In genomic region chr4:121823505-121824170, GRCh38 we compare ENCODE assay signal across 8 cellular contexts. TPM values are rescaled to one million over a fixed set of nuclear protein-coding genes. Genes with fewer than 3 reads are reported as not detected.
A peak's percentile ranks its signal among the peaks of the same experiment; 100 is the strongest.
DNase-seq lines count a peak whose midpoint lies in the region; ATAC-seq and TF ChIP-seq lines count a peak whose summit lies in the region.

CCNA2 (minus strand) TSS chr4:121823883; CDS start chr4:121823628, 255 bp downstream.

- TF ChIP-seq POLR2A in GM19193 (IDR thresholded peaks at IDR 0.05; ENCODE audit: extremely low read depth, insufficient read depth, insufficient read length) = peak; percentile 92

- ATAC-seq in HG03439 (IDR thresholded peaks at IDR 0.05; ENCODE audit: unreplicated experiment) = peak; percentile 95

- peak within 1 kb of the TSS; percentile 79 for H3K4me3 ChIP-seq in choroid plexus epithelial cell (ENCODE audit: low read depth, low read length)
- H3K4me3 ChIP-seq in kidney epithelial cell (ENCODE audit: low read depth, low read length) = peak within 1 kb of the TSS; percentile 77

- peaks cover 2% of the 10 kb centered on the region for H3K36me3 ChIP-seq in kidney epithelial cell (ENCODE audit: control insufficient read depth, insufficient read depth, low read length)

- no peaks in the 10 kb centered on the region for H3K27me3 ChIP-seq in kidney epithelial cell (ENCODE audit: control insufficient read depth, insufficient read depth, low read length)

- peak; percentile 92 to 95 for DNase-seq in AML-193 (lab: John Stamatoyannopoulos, UW)
- DNase-seq in NCI-H510A treated with DMSO at 0.1 percent for 48 hours (lab: John Stamatoyannopoulos, UW) = peak; percentile 79
- DNase-seq in activated CD4-positive, alpha-beta T cell treated with anti-CD3 and anti-CD28 coated beads for 24 hours (ENCODE audit: low read depth in 2 of 2) = peak; percentile 95
- DNase-seq in choroid plexus epithelial cell (ENCODE audit: low read depth) = peak; percentile 98
- peak; percentile 77 for DNase-seq in kidney epithelial cell (ENCODE audit: low read depth)
- peak; percentile 94 to 95 for DNase-seq in stimulated activated CD4-positive, alpha-beta T cell treated with anti-CD3 and anti-CD28 coated beads, Interleukin-15, amount 100 ng/mL, for 48 hours (ENCODE audit: low read depth in 2 of 2)

- TF ChIP-seq CTCF in choroid plexus epithelial cell (conservative IDR thresholded peaks at IDR 0.05; ENCODE audit: low read depth, low read length) (no peak), kidney epithelial cell (IDR thresholded peaks at IDR 0.05; ENCODE audit: insufficient read depth, low read length, poor library complexity, severe bottlenecking) (no peak)

RNA-seq across cellular contexts. Expression of gene CCNA2, which starts in this region (rescaled TPM):
- total RNA-seq in kidney epithelial cell = 7.2 and 9.2 TPM in 2 replicates

Comparison
In these comparisons a context has a peak if more than half of its experiments do, and no peak if none do; other contexts are left out.
1. Peak in every context shown above with its lines: DNase-seq, ATAC-seq and H3K4me3 ChIP-seq.